Comparison of ENCODE assay signal across 12 cellular contexts in genomic region chr3:141421639-141422319, GRCh38. TPM values are rescaled to one million over a fixed set of nuclear protein-coding genes. Genes with fewer than 3 reads are reported as not detected.
DNase-seq lines count a peak whose midpoint lies in the region; ATAC-seq and TF ChIP-seq lines count a peak whose summit lies in the region.
"Had no signal": no experiment of that assay in that cellular context is flagged by ENCODE, and none has a peak within 500 bp of the region (broad histone marks: within the 10 kb centered on the region; RNA-seq: fewer than 3 reads in every experiment).

No MANE protein-coding gene starts in this region.

- H3K36me3 ChIP-seq in right atrium auricular region (peaks cover 10% of the 10 kb centered on the region), gastroesophageal sphincter (peaks cover 0 to 21% of the 10 kb centered on the region in 2 donors), vagina (peaks cover 0 to 7% of the 10 kb centered on the region in 2 donors)

- 71 to 100% methylated on average over 1 to 3 of the region's 5 CpGs for WGBS in gastroesophageal sphincter (ENCODE audit: low coverage in 1 of 2), 2 donors

- TF ChIP-seq POLR2A in gastroesophageal sphincter (IDR thresholded peaks at IDR 0.05): no peak
- no peak for TF ChIP-seq POLR2A in vagina (IDR thresholded peaks at IDR 0.05)

- intact Hi-C loops in left ventricle myocardium superior (cut with micrococcal nuclease): no loop called here
- intact Hi-C loops in vagina (cut with DNase I): no loop called here

- TF ChIP-seq CTCF in right atrium auricular region (IDR thresholded peaks at IDR 0.05) (no peak), gastroesophageal sphincter (IDR thresholded peaks at IDR 0.05) (no peak), vagina (IDR thresholded peaks at IDR 0.05) (no peak)

- no peak for TF ChIP-seq EP300 in gastroesophageal sphincter (IDR thresholded peaks at IDR 0.05)

- no peak for ATAC-seq in left ventricle myocardium superior
- no peak for ATAC-seq in gastroesophageal sphincter
- ATAC-seq in HG03469 (IDR thresholded peaks at IDR 0.05; ENCODE audit: unreplicated experiment): no peak

- H3K9me3 ChIP-seq in right atrium auricular region (no peaks in the 10 kb centered on the region), gastroesophageal sphincter (no peaks in the 10 kb centered on the region), vagina (no peaks in the 10 kb centered on the region)
- H3K9me3 ChIP-seq: tibial nerve had no signal

- DNase-seq in right atrium auricular region (ENCODE audit: low spot score): no peak
- DNase-seq in left ventricle myocardium superior: no peak
- peak; percentile 63 for DNase-seq in amniotic stem cell (lab: John Stamatoyannopoulos, UW)
- no peak for DNase-seq in vagina (ENCODE audit: extremely low spot score in 2 of 2)
- DNase-seq in NOMO-1 treated with dmso at 0.1 percent for 144 hours (lab: John Stamatoyannopoulos, UW; ENCODE audit: unreplicated experiment): no peak
- DNase-seq in NK-92 treated with Interleukin-12 subunit alpha and Interleukin-12 subunit beta, amount 100 ng/mL, for 24 hours (lab: John Stamatoyannopoulos, UW): no peak
- DNase-seq: activated naive CD4-positive, alpha-beta T cell treated with Interleukin-2 at 50 U/mL for 16 hours; NCI-H2107; stimulated activated CD4-positive, alpha-beta T cell treated with anti-CD3 and anti-CD28 coated beads, Interleukin-4, amount 100 ng/mL, for 4 hours had no signal

- H3K4me3 ChIP-seq in right atrium auricular region (no peak overlapping the region), gastroesophageal sphincter (no peak overlapping the region), vagina (no peak overlapping the region)
- H3K4me3 ChIP-seq: tibial nerve had no signal

- peak overlapping the region; percentile 43 to 52 for H3K27ac ChIP-seq in right atrium auricular region
- H3K27ac ChIP-seq in gastroesophageal sphincter: peak overlapping the region; percentile 44 to 61 (median 55)
- peak overlapping the region; percentile 30 for H3K27ac ChIP-seq in vagina

- H3K27me3 ChIP-seq in right atrium auricular region: no peaks in the 10 kb centered on the region
- H3K27me3 ChIP-seq in gastroesophageal sphincter: no peaks in the 10 kb centered on the region
- no peaks in the 10 kb centered on the region for H3K27me3 ChIP-seq in vagina
- H3K27me3 ChIP-seq: tibial nerve had no signal

- peaks cover 3 to 56% of the 10 kb centered on the region in 2 donors for H3K4me1 ChIP-seq in right atrium auricular region
- H3K4me1 ChIP-seq in gastroesophageal sphincter: peaks cover 17 to 98% (median 25%) of the 10 kb centered on the region in 3 donors
- H3K4me1 ChIP-seq in vagina: peaks cover 77% of the 10 kb centered on the region

RNA-seq across cellular contexts. Expression of gene ZBTB38, which starts 53.5 kb away (rescaled TPM):
- total RNA-seq in right atrium auricular region (100 to 1,000 TPM; 120 to 127 TPM), left ventricle myocardium superior (105 TPM), gastroesophageal sphincter (100 to 1,000 TPM; 183 to 225 (median 203) TPM), vagina (88.6 TPM)
